19 cellular contexts compared by ENCODE assay signal in the genomic region with DNA sequence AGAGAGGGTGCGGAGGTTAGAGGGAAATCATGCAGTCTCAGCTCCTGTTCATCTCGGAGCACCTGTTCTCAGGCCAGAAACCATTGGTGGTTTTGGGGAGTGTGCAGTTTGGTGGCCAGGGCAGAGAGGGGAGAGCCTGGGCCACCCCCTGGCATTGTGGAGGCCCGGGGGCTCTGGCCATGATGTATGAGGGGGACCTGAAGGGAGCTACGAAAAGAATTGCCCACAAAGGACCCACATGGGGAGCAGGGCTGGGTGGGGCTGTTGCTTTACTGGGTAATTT.
A peak's percentile ranks its signal among the peaks of the same experiment; 100 is the strongest.
DNase-seq lines count a peak whose midpoint lies in the region; ATAC-seq and TF ChIP-seq lines count a peak whose summit lies in the region.
"Had no signal": no experiment of that assay in that cellular context is flagged by ENCODE, and none has a peak within 500 bp of the region (broad histone marks: within the 10 kb centered on the region; RNA-seq: fewer than 3 reads in every experiment).

No MANE protein-coding gene starts in this region.

- H3K27ac ChIP-seq in Peyer's patch, result no peak overlapping the region
- H3K27ac ChIP-seq: BLaER1 treated with 17β-estradiol and CSF1 and Interleukin-3, amounts not matched to agents 10 nM and 100 nM; heart left ventricle; pancreas had no signal

- no peak for ATAC-seq in activated CD4-positive, CD25-positive, alpha-beta regulatory T cell treated with anti-CD3 and anti-CD28 coated beads, Interleukin-2, amount 50 U/mL, for 24 hours
- no peak for ATAC-seq in sciatic nerve
- ATAC-seq in HG03378 (IDR thresholded peaks at IDR 0.05; ENCODE audit: unreplicated experiment), result no peak
- ATAC-seq: left ventricle myocardium superior, pancreas had no signal

- peaks cover 9% of the 10 kb centered on the region for H3K9me3 Mint-ChIP-seq in glutamatergic neuron (ENCODE audit: unreplicated experiment)

- H3K4me3 ChIP-seq in Peyer's patch, result no peak overlapping the region
- H3K4me3 ChIP-seq: BLaER1 treated with 17β-estradiol and CSF1 and Interleukin-3, amounts not matched to agents 10 nM and 100 nM; heart left ventricle; pancreas had no signal

- H3K27me3 Mint-ChIP-seq in glutamatergic neuron (ENCODE audit: unreplicated experiment), result peaks cover 5% of the 10 kb centered on the region

- H3K27ac Mint-ChIP-seq in glutamatergic neuron (ENCODE audit: unreplicated experiment), result peak overlapping the region; percentile 38

- TF ChIP-seq POLR2A in Peyer's patch (IDR thresholded peaks at IDR 0.05), result no peak

- peaks cover 31% of the 10 kb centered on the region for H3K4me1 Mint-ChIP-seq in glutamatergic neuron (ENCODE audit: low read depth, unreplicated experiment)

- TF ChIP-seq CTCF in Peyer's patch (IDR thresholded peaks at IDR 0.05) (no peak), glutamatergic neuron (IDR thresholded peaks at IDR 0.05; ENCODE audit: partially characterized antibody, unreplicated experiment) (no peak)

- intact Hi-C loops in sciatic nerve (cut with DNase I) (loop anchor here (10.0 kb wide), 1 partner anchor 87 kb away; a partner anchor contains a TSS), cardiac septum (cut with DNase I) (loop anchor here (2.0 to 10.0 kb wide), 2 partner anchors 87 to 157 kb away; a partner anchor contains a TSS)

- DNase-seq in activated CD4-positive, CD25-positive, alpha-beta regulatory T cell treated with anti-CD3 and anti-CD28 coated beads, Interleukin-2, amount 50 U/mL, for 72 hours, result peak; percentile 18
- DNase-seq in Peyer's patch (peak in 2 of 3 donors; percentile 18 to 30), glutamatergic neuron (no peak), sciatic nerve (ENCODE audit: low spot score) (peak; percentile 22), cardiac septum (ENCODE audit: low spot score) (no peak), AML-193 (lab: John Stamatoyannopoulos, UW) (no peak)
- DNase-seq: activated gamma-delta T cell; DMS153; GF-D8; heart left ventricle; left ventricle myocardium superior; NCI-H1105; NCI-H524 treated with DMSO at 0.1 percent for 48 hours; pancreas; Right ventricle myocardium superior; stimulated activated CD4-positive, alpha-beta T cell treated with anti-CD3 and anti-CD28 coated beads, Interleukin-2, amount 100 ng/mL, for 24 hours had no signal

- H3K4me1 ChIP-seq in Peyer's patch, result no peaks in the 10 kb centered on the region
- H3K4me1 ChIP-seq: pancreas had no signal

- H3K36me3 ChIP-seq in Peyer's patch, result peaks cover 0 to 88% (median 0%) of the 10 kb centered on the region in 3 donors
- H3K36me3 ChIP-seq: pancreas had no signal

- H3K9me3 ChIP-seq in Peyer's patch, result no peaks in the 10 kb centered on the region
- H3K9me3 ChIP-seq: BLaER1 treated with 17β-estradiol and CSF1 and Interleukin-3, amounts not matched to agents 10 nM and 100 nM; heart left ventricle; pancreas had no signal

- H3K4me3 Mint-ChIP-seq in glutamatergic neuron (ENCODE audit: unreplicated experiment), result no peak overlapping the region

- H3K36me3 Mint-ChIP-seq in glutamatergic neuron (ENCODE audit: unreplicated experiment), result no peaks in the 10 kb centered on the region

- no peaks in the 10 kb centered on the region for H3K27me3 ChIP-seq in Peyer's patch
- H3K27me3 ChIP-seq: BLaER1 treated with 17β-estradiol and CSF1 and Interleukin-3, amounts not matched to agents 10 nM and 100 nM; heart left ventricle; pancreas had no signal

Comparison
In these comparisons a context has a peak if more than half of its experiments do, and no peak if none do; other contexts are left out.
1. DNase-seq: peak in activated CD4-positive, CD25-positive, alpha-beta regulatory T cell treated with anti-CD3 and anti-CD28 coated beads, Interleukin-2, amount 50 U/mL, for 72 hours (single experiment), Peyer's patch (2 of 3) and sciatic nerve (single experiment); none in glutamatergic neuron (single experiment), cardiac septum (single experiment) and AML-193 (0 of 2).